Comparison of ENCODE assay signal across 9 cellular contexts in genomic region chr11:74929431-74930363, GRCh38. TPM values are rescaled to one million over a fixed set of nuclear protein-coding genes. Genes with fewer than 3 reads are reported as not detected.
A peak's percentile ranks its signal among the peaks of the same experiment; 100 is the strongest.
DNase-seq lines count a peak whose midpoint lies in the region; ATAC-seq and TF ChIP-seq lines count a peak whose summit lies in the region.
"Had no signal": no experiment of that assay in that cellular context is flagged by ENCODE, and none has a peak within 500 bp of the region (broad histone marks: within the 10 kb centered on the region; RNA-seq: fewer than 3 reads in every experiment).

No MANE protein-coding gene starts in this region.

- H3K27me3 Mint-ChIP-seq in progenitor cell of endocrine pancreas = no peaks in the 10 kb centered on the region
- H3K27me3 Mint-ChIP-seq: IgD-negative memory B cell had no signal

- H3K27ac Mint-ChIP-seq in activated naive CD4-positive, alpha-beta T cell treated with anti-CD3 and anti-CD28 coated beads, Interleukin-2, amount 50 U/mL, for 72 hours = no peak overlapping the region
- H3K27ac Mint-ChIP-seq in progenitor cell of endocrine pancreas = no peak overlapping the region
- H3K27ac Mint-ChIP-seq: IgD-negative memory B cell had no signal

- no peaks in the 10 kb centered on the region; the same call in 1 of the 2 replicates for H3K36me3 ChIP-seq in SK-N-MC (ENCODE audit: insufficient read depth, low read length)

- H3K27ac ChIP-seq in SK-N-MC = no peak overlapping the region

- H3K36me3 Mint-ChIP-seq in activated naive CD4-positive, alpha-beta T cell treated with anti-CD3 and anti-CD28 coated beads, Interleukin-2, amount 50 U/mL, for 72 hours = peaks cover 0 to 4% of the 10 kb centered on the region in 2 donors
- peaks cover 2% of the 10 kb centered on the region for H3K36me3 Mint-ChIP-seq in progenitor cell of endocrine pancreas (ENCODE audit: insufficient read depth)

- intact Hi-C loops in head of caudate nucleus (cut with DNase I) (loop anchor here (5.0 to 10.0 kb wide), 2 partner anchors 95 to 318 kb away; no protein-coding TSS in a partner anchor), posterior vena cava (cut with DNase I) (loop anchor here (10.0 kb wide), 2 partner anchors 95 to 315 kb away; partner anchors contain the start of gene TPBGL (in 2 of the 2))

- H3K9me3 Mint-ChIP-seq in activated naive CD4-positive, alpha-beta T cell treated with anti-CD3 and anti-CD28 coated beads, Interleukin-2, amount 50 U/mL, for 72 hours = no peaks in the 10 kb centered on the region
- H3K9me3 Mint-ChIP-seq in progenitor cell of endocrine pancreas (ENCODE audit: low read depth) = no peaks in the 10 kb centered on the region
- H3K9me3 Mint-ChIP-seq: IgD-negative memory B cell had no signal

- TF ChIP-seq CTCF in progenitor cell of endocrine pancreas (IDR thresholded peaks at IDR 0.05; ENCODE audit: unreplicated experiment) = peak; percentile 85

- H3K4me3 ChIP-seq in SK-N-MC = no peak overlapping the region

- H3K9ac ChIP-seq in SK-N-MC (ENCODE audit: insufficient read length) = no peak overlapping the region

- no peaks in the 10 kb centered on the region for H3K4me1 Mint-ChIP-seq in progenitor cell of endocrine pancreas (ENCODE audit: low read depth)
- H3K4me1 Mint-ChIP-seq: IgD-negative memory B cell had no signal

- DNase-seq in CMK (ENCODE audit: low read depth) (peak; percentile 69), NCI-H1092 treated with DMSO at 0.1 percent for 48 hours (lab: John Stamatoyannopoulos, UW) (peak; percentile 84), SK-N-MC (ENCODE audit: low read depth, low spot score) (peak; percentile 87), head of caudate nucleus (peak in 41 of 42 donors; percentile 34 to 92 (median 81)), progenitor cell of endocrine pancreas (ENCODE audit: low spot score, unreplicated experiment) (peak; percentile 44), posterior vena cava (ENCODE audit: low spot score) (no peak)
- peak in 1 of 2 donors; percentile 64 for DNase-seq in activated naive CD4-positive, alpha-beta T cell treated with anti-CD3 and anti-CD28 coated beads, Interleukin-2, amount 50 U/mL, for 72 hours (ENCODE audit: low spot score in 2 of 2)

- H3K4me3 Mint-ChIP-seq in progenitor cell of endocrine pancreas (ENCODE audit: low read depth) = no peak overlapping the region
- H3K4me3 Mint-ChIP-seq: IgD-negative memory B cell had no signal

- H3K9me3 ChIP-seq in SK-N-MC (ENCODE audit: low read depth, low read length) = no peaks in the 10 kb centered on the region

- ATAC-seq in GM21528 (IDR thresholded peaks at IDR 0.05; ENCODE audit: low FRiP score, unreplicated experiment) = peak; percentile 68
- peak; percentile 51 to 59 for ATAC-seq in activated naive CD4-positive, alpha-beta T cell treated with anti-CD3 and anti-CD28 coated beads, Interleukin-2, amount 50 U/mL, for 72 hours

RNA-seq across cellular contexts. Expression of gene XRRA1, which starts 19.2 kb away (rescaled TPM):
- total RNA-seq in activated naive CD4-positive, alpha-beta T cell treated with anti-CD3 and anti-CD28 coated beads, Interleukin-2, amount 50 U/mL, for 72 hours = 10 to 100 TPM; 13.9 to 14.5 TPM
- 10.8 and 12.2 TPM in 2 replicates for total RNA-seq in progenitor cell of endocrine pancreas
- 10 to 100 TPM in 1 of 2 donors, 1 to 10 TPM in 1; 6.9 to 14.0 TPM for total RNA-seq in posterior vena cava

RNA-seq across cellular contexts. Expression of gene SPCS2, which starts 19.4 kb away (rescaled TPM):
- 100 to 1,000 TPM in 1 of 2 donors, 10 to 100 TPM in 1; 79.1 to 131 TPM for total RNA-seq in activated naive CD4-positive, alpha-beta T cell treated with anti-CD3 and anti-CD28 coated beads, Interleukin-2, amount 50 U/mL, for 72 hours
- 179 and 194 TPM in 2 replicates for total RNA-seq in progenitor cell of endocrine pancreas
- 100 to 1,000 TPM; 109 to 113 TPM for total RNA-seq in posterior vena cava

RNA-seq across cellular contexts. Expression of gene NEU3, which starts 59.0 kb away (rescaled TPM):
- 10 to 100 TPM; 18.3 to 23.0 TPM for total RNA-seq in activated naive CD4-positive, alpha-beta T cell treated with anti-CD3 and anti-CD28 coated beads, Interleukin-2, amount 50 U/mL, for 72 hours
- total RNA-seq in progenitor cell of endocrine pancreas (11.2 and 12.6 TPM in 2 replicates), posterior vena cava (1 to 10 TPM; 6.3 to 6.8 TPM)
